Comparison of ENCODE assay signal across 8 cellular contexts in the genomic region with DNA sequence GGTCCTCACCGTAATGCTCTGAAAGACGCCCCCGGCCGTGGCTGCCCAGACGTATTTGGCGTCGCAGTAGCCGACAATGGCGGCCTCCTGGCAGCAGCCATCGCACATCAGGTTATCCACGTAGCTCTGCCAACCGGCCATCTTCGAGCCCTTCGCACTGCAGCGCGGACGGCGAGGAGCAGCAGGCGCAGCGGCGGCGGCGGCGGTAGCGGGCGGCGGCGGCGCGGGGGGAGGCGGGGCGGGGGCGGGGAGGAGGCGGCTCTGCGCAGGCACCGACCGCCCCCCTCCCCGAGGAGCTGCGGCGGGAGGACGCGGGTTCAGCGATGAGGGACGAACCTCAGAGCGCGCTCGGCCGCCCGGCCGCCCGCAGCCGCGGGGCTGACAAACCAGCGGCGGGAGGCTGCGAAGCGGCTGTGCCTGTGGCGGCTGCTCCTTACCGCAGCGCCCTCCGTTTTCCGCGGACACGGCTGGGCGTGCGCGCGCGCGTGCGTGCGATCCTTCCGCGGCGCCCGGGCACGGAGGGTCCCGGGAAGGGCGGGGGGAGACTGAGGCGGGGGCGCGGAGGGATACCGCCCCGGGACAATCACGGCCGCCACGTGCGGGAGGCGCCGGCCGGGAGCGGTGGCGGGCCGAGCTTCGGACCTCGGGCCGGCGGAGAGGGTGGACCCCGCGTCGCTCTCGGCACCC. TPM values are rescaled to one million over a fixed set of nuclear protein-coding genes. Genes with fewer than 3 reads are reported as not detected.
DNase-seq lines count a peak whose midpoint lies in the region; ATAC-seq and TF ChIP-seq lines count a peak whose summit lies in the region.

A gene with protein sequence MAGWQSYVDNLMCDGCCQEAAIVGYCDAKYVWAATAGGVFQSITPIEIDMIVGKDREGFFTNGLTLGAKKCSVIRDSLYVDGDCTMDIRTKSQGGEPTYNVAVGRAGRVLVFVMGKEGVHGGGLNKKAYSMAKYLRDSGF (minus strand): TSS at position 180 of the 687 bp plus-strand sequence. CDS start 39 bp downstream, at position 141.

- peak; percentile 42 for ATAC-seq in GM19025 (IDR thresholded peaks at IDR 0.05; ENCODE audit: low read depth, unreplicated experiment)
- ATAC-seq in HG03280 (IDR thresholded peaks at IDR 0.05; ENCODE audit: unreplicated experiment), result peak; percentile 48

- TF ChIP-seq CTCF in epithelial cell of proximal tubule (conservative IDR thresholded peaks at IDR 0.05; ENCODE audit: low read depth, low read length), result no peak

- peaks cover 46% of the 10 kb centered on the region for H3K27me3 Mint-ChIP-seq in activated T-cell treated with anti-CD3 and anti-CD28 coated beads, Interleukin-2, amount 50 U/mL, for 24 hours

- no peaks in the 10 kb centered on the region for H3K9me3 Mint-ChIP-seq in activated T-cell treated with anti-CD3 and anti-CD28 coated beads, Interleukin-2, amount 50 U/mL, for 24 hours

- H3K36me3 Mint-ChIP-seq in activated T-cell treated with anti-CD3 and anti-CD28 coated beads, Interleukin-2, amount 50 U/mL, for 24 hours (ENCODE audit: low read depth), result peaks cover 4% of the 10 kb centered on the region

- H3K27ac Mint-ChIP-seq in activated T-cell treated with anti-CD3 and anti-CD28 coated beads, Interleukin-2, amount 50 U/mL, for 24 hours, result peak within 1 kb of the TSS; percentile 85

- H3K4me3 Mint-ChIP-seq in activated T-cell treated with anti-CD3 and anti-CD28 coated beads, Interleukin-2, amount 50 U/mL, for 24 hours, result peak within 1 kb of the TSS; percentile 83

- H3K4me3 ChIP-seq in epithelial cell of proximal tubule (ENCODE audit: low read depth, low read length), result peak within 1 kb of the TSS; percentile 82

- peaks cover 19% of the 10 kb centered on the region for H3K4me1 Mint-ChIP-seq in activated T-cell treated with anti-CD3 and anti-CD28 coated beads, Interleukin-2, amount 50 U/mL, for 24 hours (ENCODE audit: low read depth)

- DNase-seq in AG08396 (ENCODE audit: low spot score) (peak; percentile 84), NCI-H82 (lab: John Stamatoyannopoulos, UW) (peak; percentile 92), epithelial cell of proximal tubule (ENCODE audit: low read depth) (no peak), mucosa of gallbladder (ENCODE audit: low spot score) (peak; percentile 33)
- DNase-seq in activated T-cell treated with anti-CD3 and anti-CD28 coated beads, Interleukin-2, amount 50 U/mL, for 24 hours, result peak; percentile 74
- DNase-seq in stimulated activated CD8-positive, alpha-beta memory T cell treated with anti-CD3 and anti-CD28 coated beads, Interleukin-4, amount 100 ng/mL, for 24 hours (ENCODE audit: low read depth), result peak; percentile 24

RNA-seq across cellular contexts. Expression of the gene that starts here (rescaled TPM):
- total RNA-seq in epithelial cell of proximal tubule (112 and 137 TPM in 2 replicates), mucosa of gallbladder (60.3 TPM)
